ENCODE assay signal across 27 cellular contexts in genomic region chr2:188315750-188316149, GRCh38. TPM values are rescaled to one million over a fixed set of nuclear protein-coding genes. Genes with fewer than 3 reads are reported as not detected.
DNase-seq lines count a peak whose midpoint lies in the region; ATAC-seq, FAIRE-seq and TF ChIP-seq lines count a peak whose summit lies in the region.
"Had no signal": no experiment of that assay in that cellular context is flagged by ENCODE, and none has a peak within 500 bp of the region (broad histone marks: within the 10 kb centered on the region; RNA-seq: fewer than 3 reads in every experiment).

No MANE protein-coding gene starts in this region.

- no peak for TF ChIP-seq RAD21 in SK-N-SH (IDR thresholded peaks at IDR 0.05; ENCODE audit: low read length)

- H3K27ac ChIP-seq in SK-N-SH (ENCODE audit: low read depth in 2 of 2, low read length in 1 of 2) (peak overlapping the region in 1 of 2 experiments; percentile 93; a peak in 3 of 4 replicates), astrocyte (ENCODE audit: low read depth, low read length) (peak overlapping the region; percentile 62)
- H3K27ac ChIP-seq: 22Rv1, PC-9, RWPE1, SK-N-MC had no signal

- whole genome bisulfite sequencing in SK-N-SH (ENCODE audit: low lambda C conversion rate): 96% methylated on average over 4 of the region's 4 CpGs

- H3K79me2 ChIP-seq in SK-N-SH (ENCODE audit: insufficient read depth) (peaks cover 90% of the 10 kb centered on the region), astrocyte (ENCODE audit: insufficient read depth, low read length) (peaks cover 29% of the 10 kb centered on the region)

- H3K9me3 ChIP-seq in SK-N-SH (no peaks in the 10 kb centered on the region), astrocyte (ENCODE audit: insufficient read depth, low read depth, low read length) (no peaks in the 10 kb centered on the region)
- H3K9me3 ChIP-seq: BE2C had no signal

- TF ChIP-seq CTCF in SK-N-SH (IDR thresholded peaks at IDR 0.05): no peak
- no peak for TF ChIP-seq CTCF in astrocyte (IDR thresholded peaks at IDR 0.05; ENCODE audit: insufficient read depth, low read depth, low read length)
- no peak for TF ChIP-seq CTCF in glutamatergic neuron (IDR thresholded peaks at IDR 0.05; ENCODE audit: partially characterized antibody, unreplicated experiment)

- H3K9me3 Mint-ChIP-seq in astrocyte (ENCODE audit: unreplicated experiment): peaks cover 2% of the 10 kb centered on the region
- H3K9me3 Mint-ChIP-seq in glutamatergic neuron (ENCODE audit: unreplicated experiment): no peaks in the 10 kb centered on the region
- H3K9me3 Mint-ChIP-seq in activated T-helper 17 cell treated with anti-CD3 and anti-CD28 coated beads, Interleukin-2, amount 50 U/mL, for 72 hours: peaks cover 6% of the 10 kb centered on the region

- H3K4me1 ChIP-seq in SK-N-SH (ENCODE audit: control insufficient read depth in 1 of 2, insufficient read depth in 2 of 2, low read depth in 1 of 2, low read length in 1 of 2): peaks cover 2 to 28% of the 10 kb centered on the region in 2 experiments; a peak in 3 of 4 replicates
- H3K4me1 ChIP-seq in astrocyte (ENCODE audit: insufficient read depth, low read length): peaks cover 16% of the 10 kb centered on the region
- H3K4me1 ChIP-seq: BE2C had no signal

- no peak for TF ChIP-seq EP300 in SK-N-SH (IDR thresholded peaks at IDR 0.05; ENCODE audit: borderline replicate concordance in 1 of 2, low read depth in 1 of 2, low read length in 1 of 2)

- no peak for DNase-seq in SK-N-SH
- no peak for DNase-seq in astrocyte (ENCODE audit: low read depth)
- DNase-seq in glutamatergic neuron: no peak
- DNase-seq in DMS114 treated with DMSO at 0.1 percent for 48 hours (lab: John Stamatoyannopoulos, UW; ENCODE audit: unreplicated experiment): no peak
- DNase-seq in DMS153 treated with DMSO at 0.1 percent for 48 hours (lab: John Stamatoyannopoulos, UW; ENCODE audit: unreplicated experiment): no peak
- DNase-seq: ACHN; BE2C; Calu3; CD8-positive, alpha-beta memory T cell; DMS153; IMR-90; KG1; MG63; NCI-H1105 treated with DMSO at 0.1 percent for 48 hours; NCI-H146; NCI-H2029; NCI-H446 treated with DMSO at 0.1 percent for 48 hours; NCI-H526 treated with DMSO at 0.1 percent for 48 hours; PC-9; SHP77 had no signal

- no peak overlapping the region for H3K4me3 Mint-ChIP-seq in astrocyte (ENCODE audit: unreplicated experiment)
- H3K4me3 Mint-ChIP-seq in glutamatergic neuron (ENCODE audit: unreplicated experiment): no peak overlapping the region
- no peak overlapping the region for H3K4me3 Mint-ChIP-seq in activated T-helper 17 cell treated with anti-CD3 and anti-CD28 coated beads, Interleukin-2, amount 50 U/mL, for 72 hours
- H3K4me3 Mint-ChIP-seq: CD14-positive monocyte; CD8-positive, alpha-beta memory T cell had no signal

- H3K27me3 ChIP-seq in SK-N-SH (ENCODE audit: insufficient read depth): no peaks in the 10 kb centered on the region
- H3K27me3 ChIP-seq in astrocyte (ENCODE audit: insufficient read depth, low read length): no peaks in the 10 kb centered on the region
- H3K27me3 ChIP-seq: BE2C, MG63 had no signal

- no peaks in the 10 kb centered on the region for H3K27me3 Mint-ChIP-seq in astrocyte (ENCODE audit: low read depth, unreplicated experiment)
- H3K27me3 Mint-ChIP-seq in glutamatergic neuron (ENCODE audit: unreplicated experiment): no peaks in the 10 kb centered on the region
- H3K27me3 Mint-ChIP-seq in activated T-helper 17 cell treated with anti-CD3 and anti-CD28 coated beads, Interleukin-2, amount 50 U/mL, for 72 hours: no peaks in the 10 kb centered on the region
- H3K27me3 Mint-ChIP-seq: CD8-positive, alpha-beta memory T cell had no signal

- no peak for ATAC-seq in SK-N-SH treated with all-trans-retinoic acid at 6 μM for 48 hours
- ATAC-seq in activated T-helper 17 cell treated with anti-CD3 and anti-CD28 coated beads, Interleukin-2, amount 50 U/mL, for 72 hours (replicated peaks): no peak

- H4K20me1 ChIP-seq in SK-N-SH (ENCODE audit: insufficient read depth) (no peaks in the 10 kb centered on the region), astrocyte (ENCODE audit: insufficient read depth, low read length) (no peaks in the 10 kb centered on the region)

- H3K9ac ChIP-seq in SK-N-SH: no peak overlapping the region
- no peak overlapping the region for H3K9ac ChIP-seq in astrocyte (ENCODE audit: low read length)

- peaks cover 31% of the 10 kb centered on the region for H3F3A ChIP-seq in SK-N-SH (replicated peaks; ENCODE audit: insufficient read depth)

- H3K4me3 ChIP-seq in SK-N-SH (ENCODE audit: low read depth in 2 of 2, low read length in 1 of 2) (no peak overlapping the region), astrocyte (ENCODE audit: insufficient read depth, low read depth, low read length) (no peak overlapping the region)
- H3K4me3 ChIP-seq: MG63, PC-9, SK-N-MC had no signal

- no peak for FAIRE-seq in astrocyte (lab: Jason Lieb, UNC)
- FAIRE-seq: GM18507 had no signal

- POLR2A ChIA-PET in SK-N-SH (lab: Yijun Ruan, JAX): no interaction called here

- H3K4me1 Mint-ChIP-seq in astrocyte (ENCODE audit: low read depth, unreplicated experiment) (peaks cover 22% of the 10 kb centered on the region), glutamatergic neuron (ENCODE audit: low read depth, unreplicated experiment) (peaks cover 30% of the 10 kb centered on the region)
- H3K4me1 Mint-ChIP-seq in activated T-helper 17 cell treated with anti-CD3 and anti-CD28 coated beads, Interleukin-2, amount 50 U/mL, for 72 hours: no peaks in the 10 kb centered on the region
- H3K4me1 Mint-ChIP-seq: CD14-positive monocyte; CD8-positive, alpha-beta memory T cell had no signal

- CTCF ChIA-PET in SK-N-SH (lab: Yijun Ruan, JAX): interaction anchor here (1.6 kb wide), 1 partner anchor 10 kb away, joined by 3 read pairs; no protein-coding TSS in a partner anchor

- no peak overlapping the region for H2AFZ ChIP-seq in SK-N-SH (ENCODE audit: low read depth)
- no peak overlapping the region for H2AFZ ChIP-seq in astrocyte (ENCODE audit: low read depth, low read length)
- H2AFZ ChIP-seq: PC-9 had no signal

- H3K36me3 ChIP-seq in SK-N-SH (replicated peaks in 1 of 2; ENCODE audit: control insufficient read depth in 1 of 2, insufficient read depth in 2 of 2, low read length in 1 of 2) (peaks cover 0 to 23% of the 10 kb centered on the region in 2 experiments), astrocyte (ENCODE audit: insufficient read depth, low read length) (no peaks in the 10 kb centered on the region)
- H3K36me3 ChIP-seq: BE2C had no signal

- H3K9me2 ChIP-seq in SK-N-SH: no peaks in the 10 kb centered on the region

- H3K27ac Mint-ChIP-seq in astrocyte (ENCODE audit: unreplicated experiment): no peak overlapping the region
- H3K27ac Mint-ChIP-seq in glutamatergic neuron (ENCODE audit: unreplicated experiment): peak overlapping the region; percentile 90
- no peak overlapping the region for H3K27ac Mint-ChIP-seq in activated T-helper 17 cell treated with anti-CD3 and anti-CD28 coated beads, Interleukin-2, amount 50 U/mL, for 72 hours
- H3K27ac Mint-ChIP-seq: CD14-positive monocyte; CD8-positive, alpha-beta memory T cell had no signal

- 0 out of 2 replicates have a peak overlapping the region, but pooled peaks have one; percentile 60 for H3K4me2 ChIP-seq in SK-N-SH
- H3K4me2 ChIP-seq in astrocyte (ENCODE audit: low read length): no peak overlapping the region
- H3K4me2 ChIP-seq: PC-9 had no signal

- H3K36me3 Mint-ChIP-seq in astrocyte (ENCODE audit: low read depth, unreplicated experiment): peaks cover 4% of the 10 kb centered on the region
- H3K36me3 Mint-ChIP-seq in glutamatergic neuron (ENCODE audit: unreplicated experiment): peaks cover 8% of the 10 kb centered on the region
- H3K36me3 Mint-ChIP-seq in activated T-helper 17 cell treated with anti-CD3 and anti-CD28 coated beads, Interleukin-2, amount 50 U/mL, for 72 hours (ENCODE audit: low read depth): no peaks in the 10 kb centered on the region
- H3K36me3 Mint-ChIP-seq: CD14-positive monocyte; CD8-positive, alpha-beta memory T cell had no signal

TF ChIP-seq in SK-N-SH, 30 proteins besides CTCF, POLR2A, EP300 and RAD21 (continues in another document):
- TF ChIP-seq USF2 (IDR thresholded peaks at IDR 0.05; ENCODE audit: borderline replicate concordance, low read depth, low read length): no peak
- no peak for TF ChIP-seq FOXM1 (IDR thresholded peaks at IDR 0.05; ENCODE audit: low read depth)
- no peak for TF ChIP-seq YY1 (IDR thresholded peaks at IDR 0.05; ENCODE audit: low read depth)
- no peak for TF ChIP-seq GATA2 (CRISPR knock-in tag; IDR thresholded peaks at IDR 0.05)
- TF ChIP-seq TEAD4 (IDR thresholded peaks at IDR 0.05; ENCODE audit: borderline replicate concordance, insufficient read depth): no peak
- no peak for TF ChIP-seq TAF1 (IDR thresholded peaks at IDR 0.05; ENCODE audit: borderline replicate concordance, low read depth, low read length)
- no peak for TF ChIP-seq ELF1 (IDR thresholded peaks at IDR 0.05)

TF ChIP-seq in SK-N-SH treated with all-trans-retinoic acid at 6 μM for 48 hours, 23 proteins besides CTCF, POLR2A, EP300 and RAD21 (continues in another document):
- no peak for TF ChIP-seq PATZ1 (CRISPR knock-in tag; IDR thresholded peaks at IDR 0.05; ENCODE audit: borderline replicate concordance)
- no peak for TF ChIP-seq OSR1 (CRISPR knock-in tag; IDR thresholded peaks at IDR 0.05)
- TF ChIP-seq ISL1 (CRISPR knock-in tag; IDR thresholded peaks at IDR 0.05): no peak
- TF ChIP-seq TCF4 (CRISPR knock-in tag; IDR thresholded peaks at IDR 0.05; ENCODE audit: borderline replicate concordance): no peak

RNA-seq across cellular contexts. Expression of gene GULP1, which starts 24.1 kb away (rescaled TPM):
- 33.8 and 35.0 TPM in 2 replicates for polyA plus RNA-seq in SK-N-SH (2012; rRNA removed)
- 41.0 and 47.1 TPM in 2 replicates for polyA plus RNA-seq in SK-N-SH (2012; cell fraction: cytosol; rRNA removed)
- 29.7 and 32.6 TPM in 2 replicates for polyA plus RNA-seq in SK-N-SH (2012; cell fraction: nucleus; rRNA removed)
- total RNA-seq in astrocyte: 33.4 and 39.4 TPM in 2 replicates
- total RNA-seq in glutamatergic neuron (ENCODE audit: unreplicated experiment): 17.7 TPM
- total RNA-seq in activated T-helper 17 cell treated with anti-CD3 and anti-CD28 coated beads, Interleukin-2, amount 50 U/mL, for 72 hours: not detected
- total RNA-seq: CD8-positive, alpha-beta memory T cell had no signal
- polyA plus RNA-seq: CD14-positive monocyte; CD8-positive, alpha-beta memory T cell had no signal

Comparison
In these comparisons a context has a peak if more than half of its experiments do, and no peak if none do; other contexts are left out.
1. RNA of gene GULP1, which starts 24.1 kb away (total RNA-seq): 33.4 to 39.4 TPM in astrocyte and 17.7 TPM in glutamatergic neuron (single experiment); not detected in activated T-helper 17 cell treated with anti-CD3 and anti-CD28 coated beads, Interleukin-2, amount 50 U/mL, for 72 hours; every median in the first group is over 10 times any median in the second.